26 cellular contexts compared by ENCODE assay signal in genomic region chr7:30688718-30689221, GRCh38. TPM values are rescaled to one million over a fixed set of nuclear protein-coding genes. Genes with fewer than 3 reads are reported as not detected.
DNase-seq lines count a peak whose midpoint lies in the region; ATAC-seq, FAIRE-seq and TF ChIP-seq lines count a peak whose summit lies in the region.
"Had no signal": no experiment of that assay in that cellular context is flagged by ENCODE, and none has a peak within 500 bp of the region (broad histone marks: within the 10 kb centered on the region; RNA-seq: fewer than 3 reads in every experiment).

No MANE protein-coding gene starts in this region.

- no peak overlapping the region for H3K27ac ChIP-seq in astrocyte (ENCODE audit: low read depth, low read length)
- H3K27ac ChIP-seq: heart left ventricle, right lobe of liver, SK-N-MC had no signal

- H3K9me3 ChIP-seq in astrocyte (ENCODE audit: insufficient read depth, low read depth, low read length): no peaks in the 10 kb centered on the region
- H3K9me3 ChIP-seq: esophagus squamous epithelium, heart left ventricle, right lobe of liver had no signal

- peaks cover 2% of the 10 kb centered on the region for H3K9me3 Mint-ChIP-seq in astrocyte (ENCODE audit: unreplicated experiment)
- H3K9me3 Mint-ChIP-seq: stimulated activated naive CD8-positive, alpha-beta T cell treated with anti-CD3 and anti-CD28 coated beads, Interleukin-15, Interleukin-2, amounts not matched to agents 100 ng/mL and 50 ng/mL, for 24 hours; type B pancreatic cell had no signal

- H3K4me3 ChIP-seq in astrocyte (ENCODE audit: insufficient read depth, low read depth, low read length): no peak overlapping the region
- H3K4me3 ChIP-seq: esophagus squamous epithelium, heart left ventricle, right lobe of liver, SK-N-MC had no signal

- no peaks in the 10 kb centered on the region for H3K79me2 ChIP-seq in astrocyte (ENCODE audit: insufficient read depth, low read length)

- DNase-seq in NCI-H1417 (lab: John Stamatoyannopoulos, UW): peak in 2 of 3 experiments; percentile 20 to 54
- DNase-seq in NCI-H1417 treated with DMSO at 0.1 percent for 48 hours (lab: John Stamatoyannopoulos, UW): no peak
- DNase-seq in astrocyte (ENCODE audit: low read depth): no peak
- DNase-seq in kidney tubule cell (ENCODE audit: low spot score): peak; percentile 69
- peak; percentile 71 for DNase-seq in renal cortical epithelial cell (ENCODE audit: low read depth)
- no peak for DNase-seq in G401 (ENCODE audit: low spot score)
- DNase-seq in stimulated activated CD4-positive, alpha-beta T cell treated with anti-CD3 and anti-CD28 coated beads, Interleukin-4, amount 100 ng/mL, for 1 hour: no peak
- DNase-seq: activated CD8-positive, alpha-beta memory T cell treated with anti-CD3 and anti-CD28 coated beads, Interleukin-2, amount 10 ng/mL, durations not matched to agents 7 days and 5 days; activated effector memory CD4-positive, alpha-beta T cell treated with Interleukin-2 at 50 U/mL for 16 hours; esophagus squamous epithelium; GOT3; heart left ventricle; NCI-H2029; NCI-H82; nucleus accumbens; right lobe of liver had no signal

- H3K4me1 ChIP-seq in astrocyte (ENCODE audit: insufficient read depth, low read length): no peaks in the 10 kb centered on the region
- H3K4me1 ChIP-seq: esophagus squamous epithelium, right lobe of liver had no signal

- H4K20me1 ChIP-seq in astrocyte (ENCODE audit: insufficient read depth, low read length): no peaks in the 10 kb centered on the region

- no peak overlapping the region for H3K4me2 ChIP-seq in astrocyte (ENCODE audit: low read length)

- H3K27me3 Mint-ChIP-seq in astrocyte (ENCODE audit: low read depth, unreplicated experiment): peaks cover 48% of the 10 kb centered on the region
- H3K27me3 Mint-ChIP-seq: stimulated activated naive CD8-positive, alpha-beta T cell treated with anti-CD3 and anti-CD28 coated beads, Interleukin-15, Interleukin-2, amounts not matched to agents 100 ng/mL and 50 ng/mL, for 24 hours had no signal

- H3K27me3 ChIP-seq in astrocyte (ENCODE audit: insufficient read depth, low read length): peaks cover 16% of the 10 kb centered on the region
- H3K27me3 ChIP-seq: right lobe of liver had no signal

- H3K9ac ChIP-seq in astrocyte (ENCODE audit: low read length): no peak overlapping the region

- H3K4me1 Mint-ChIP-seq in astrocyte (ENCODE audit: low read depth, unreplicated experiment): peaks cover 8% of the 10 kb centered on the region
- H3K4me1 Mint-ChIP-seq: activated CD8-positive, alpha-beta memory T cell treated with anti-CD3 and anti-CD28 coated beads, Interleukin-2, amount 10 ng/mL, durations not matched to agents 7 days and 5 days; IgD-negative memory B cell had no signal

- no peaks in the 10 kb centered on the region for H3K36me3 Mint-ChIP-seq in astrocyte (ENCODE audit: low read depth, unreplicated experiment)
- H3K36me3 Mint-ChIP-seq: activated CD8-positive, alpha-beta memory T cell treated with anti-CD3 and anti-CD28 coated beads, Interleukin-2, amount 10 ng/mL, durations not matched to agents 7 days and 5 days; IgD-negative memory B cell; type B pancreatic cell had no signal

- in situ Hi-C loops in G401 (cut with HindIII; ENCODE audit: low sequenced_read_pairs): no loop called here

- H3K27ac Mint-ChIP-seq in astrocyte (ENCODE audit: unreplicated experiment): peak overlapping the region; percentile 41
- H3K27ac Mint-ChIP-seq: activated CD8-positive, alpha-beta memory T cell treated with anti-CD3 and anti-CD28 coated beads, Interleukin-2, amount 10 ng/mL, durations not matched to agents 7 days and 5 days; IgD-negative memory B cell; stimulated activated naive CD8-positive, alpha-beta T cell treated with anti-CD3 and anti-CD28 coated beads, Interleukin-15, Interleukin-2, amounts not matched to agents 100 ng/mL and 50 ng/mL, for 24 hours; type B pancreatic cell had no signal

- H3K4me3 Mint-ChIP-seq in astrocyte (ENCODE audit: unreplicated experiment): no peak overlapping the region
- H3K4me3 Mint-ChIP-seq: activated CD8-positive, alpha-beta memory T cell treated with anti-CD3 and anti-CD28 coated beads, Interleukin-2, amount 10 ng/mL, durations not matched to agents 7 days and 5 days; IgD-negative memory B cell; stimulated activated naive CD8-positive, alpha-beta T cell treated with anti-CD3 and anti-CD28 coated beads, Interleukin-15, Interleukin-2, amounts not matched to agents 100 ng/mL and 50 ng/mL, for 24 hours; type B pancreatic cell had no signal

- H2AFZ ChIP-seq in astrocyte (ENCODE audit: low read depth, low read length): no peak overlapping the region

- FAIRE-seq in astrocyte (lab: Jason Lieb, UNC): no peak
- FAIRE-seq: GM18507, keratinocyte had no signal

- H3K36me3 ChIP-seq in astrocyte (ENCODE audit: insufficient read depth, low read length): no peaks in the 10 kb centered on the region
- H3K36me3 ChIP-seq: esophagus squamous epithelium, heart left ventricle, right lobe of liver had no signal

- no peak for TF ChIP-seq CTCF in astrocyte (IDR thresholded peaks at IDR 0.05; ENCODE audit: insufficient read depth, low read depth, low read length)

- no peak for ATAC-seq in GM19452 (IDR thresholded peaks at IDR 0.05; ENCODE audit: unreplicated experiment)
- ATAC-seq: Panc1, right lobe of liver had no signal

RNA-seq across cellular contexts. Expression of gene CRHR2, which starts 6.5 kb away (rescaled TPM):
- total RNA-seq in astrocyte: not detected in 2 replicates
- total RNA-seq in renal cortical epithelial cell: not detected in 2 replicates
- not detected in 2 replicates for total RNA-seq in G401 (2014; rRNA removed; shearing (Covaris generic))
- total RNA-seq: A172; activated CD8-positive, alpha-beta memory T cell treated with anti-CD3 and anti-CD28 coated beads, Interleukin-2, amount 10 ng/mL, durations not matched to agents 7 days and 5 days; mononuclear cell; right lobe of liver had no signal

Comparison
In these comparisons a context has a peak if more than half of its experiments do, and no peak if none do; other contexts are left out.
1. DNase-seq: peak in NCI-H1417 (2 of 3), kidney tubule cell (single experiment) and renal cortical epithelial cell (single experiment); none in NCI-H1417 treated with DMSO at 0.1 percent for 48 hours (single experiment), astrocyte (single experiment), G401 (single experiment) and stimulated activated CD4-positive, alpha-beta T cell treated with anti-CD3 and anti-CD28 coated beads, Interleukin-4, amount 100 ng/mL, for 1 hour (single experiment).